8 cellular contexts compared by ENCODE assay signal in genomic region chr10:24383681-24384106, GRCh38.
DNase-seq lines count a peak whose midpoint lies in the region; ATAC-seq and TF ChIP-seq lines count a peak whose summit lies in the region.

No MANE protein-coding gene starts in this region.

- no peak overlapping the region for H3K14ac ChIP-seq in IMR-90 (replicated peaks; ENCODE audit: low read depth, low read length)

- BruUV-seq in IMR-90 (replicated peaks; lab: Mats Ljungman, UMichigan), result no TSS peak

- H3K4me3 Mint-ChIP-seq in GM23338, result no peak overlapping the region
- H3K4me3 Mint-ChIP-seq in nephron, result peak overlapping the region in 1 of 3 experiments; percentile 4

- H3K27ac Mint-ChIP-seq in GM23338, result peak overlapping the region; percentile 71
- H3K27ac Mint-ChIP-seq in nephron, result peak overlapping the region; percentile 71 to 85 (median 82)

- no peaks in the 10 kb centered on the region for H3K9me3 Mint-ChIP-seq in GM23338
- H3K9me3 Mint-ChIP-seq in nephron, result peaks cover 4% of the 10 kb centered on the region

- H3K4me2 ChIP-seq in GM23338 (no peak overlapping the region), IMR-90 (ENCODE audit: low read depth, low read length) (peak overlapping the region; percentile 19)

- no peak overlapping the region; the same call in 2 of the 3 replicates for H2BK15ac ChIP-seq in IMR-90 (ENCODE audit: low read depth, low read length)

- H3K4ac ChIP-seq in IMR-90 (ENCODE audit: low read depth, low read length), result no peak overlapping the region

- no peaks in the 10 kb centered on the region for H3F3A ChIP-seq in GM23338 (replicated peaks; ENCODE audit: low read depth)

- no peaks in the 10 kb centered on the region for H3K79me2 ChIP-seq in GM23338 (replicated peaks; ENCODE audit: insufficient read depth)

- H2AK9ac ChIP-seq in IMR-90 (replicated peaks; ENCODE audit: low read depth, low read length, poor library complexity), result no peak overlapping the region

- no peak overlapping the region; a peak in 1 of 4 replicates for H4K8ac ChIP-seq in IMR-90 (ENCODE audit: low read depth in 2 of 2, low read length in 2 of 2)

- no peaks in the 10 kb centered on the region for H3K9me2 ChIP-seq in GM23338 (ENCODE audit: insufficient read depth)

- ATAC-seq in GM23338, result peak; percentile 90
- peak; percentile 93 for ATAC-seq in IMR-90 (ENCODE audit: low read depth)

- H3K18ac ChIP-seq in IMR-90 (ENCODE audit: low read depth, low read length), result no peak overlapping the region

- H4K5ac ChIP-seq in IMR-90 (ENCODE audit: low read depth, low read length), result no peak overlapping the region

- H4K91ac ChIP-seq in IMR-90 (ENCODE audit: insufficient read depth, low read depth, low read length), result no peak overlapping the region

- in situ Hi-C loops in IMR-90 (cut with MboI; ENCODE audit: low sequenced_read_pairs), result no loop called here

- CTCF ChIA-PET in IMR-90 (lab: Yijun Ruan, JAX), result interaction anchor here (1.1 to 1.2 kb wide), 2 partner anchors 40 to 124 kb away, joined by 3 to 6 read pairs; no protein-coding TSS in a partner anchor

- no peak overlapping the region for H2AFZ ChIP-seq in GM23338
- peak overlapping the region; percentile 84 for H2AFZ ChIP-seq in IMR-90 (replicated peaks; ENCODE audit: low read length, poor library complexity)

- no peak overlapping the region for H2BK5ac ChIP-seq in IMR-90 (ENCODE audit: low read depth, low read length, poor library complexity, severe bottlenecking)

- no peak for TF ChIP-seq POLR2A in IMR-90 (IDR thresholded peaks at IDR 0.05; ENCODE audit: low read depth, low read length)
- no peak for TF ChIP-seq POLR2A in esophagus squamous epithelium (IDR thresholded peaks at IDR 0.05)

- no peak overlapping the region for H3K56ac ChIP-seq in IMR-90 (ENCODE audit: extremely low read depth, insufficient read depth, low read length)

- H3K27ac ChIP-seq in GM23338 (ENCODE audit: low read depth), result peak overlapping the region; percentile 61
- H3K27ac ChIP-seq in IMR-90 (ENCODE audit: insufficient read depth, low read length), result peak overlapping the region; percentile 41; the same call in 1 of the 2 replicates
- peak overlapping the region; percentile 69 to 91 (median 82) for H3K27ac ChIP-seq in esophagus squamous epithelium
- peak overlapping the region; percentile 82 for H3K27ac ChIP-seq in urinary bladder (ENCODE audit: low read depth)

- peaks cover 2% of the 10 kb centered on the region; the same call in 1 of the 2 replicates for H3K9me1 ChIP-seq in IMR-90 (ENCODE audit: insufficient read depth, low read length)

- no peaks in the 10 kb centered on the region for H4K20me1 ChIP-seq in GM23338 (replicated peaks; ENCODE audit: insufficient read depth)
- H4K20me1 ChIP-seq in IMR-90 (ENCODE audit: insufficient read depth, low read length), result no peaks in the 10 kb centered on the region

- no peaks in the 10 kb centered on the region for H3K27me3 ChIP-seq in GM23338 (ENCODE audit: insufficient read depth)
- H3K27me3 ChIP-seq in IMR-90 (ENCODE audit: control insufficient read depth, insufficient read depth, low read length), result 0 out of 2 replicates have a peak, but pooled peaks cover 2% of the 10 kb centered on the region
- no peaks in the 10 kb centered on the region for H3K27me3 ChIP-seq in esophagus squamous epithelium

- TF ChIP-seq CTCF in GM23338 (conservative IDR thresholded peaks at IDR 0.05; ENCODE audit: low read depth in 2 of 2) (peak; percentile 68 to 71), IMR-90 (conservative IDR thresholded peaks at IDR 0.05; ENCODE audit: low read depth, low read length) (peak; percentile 68), esophagus squamous epithelium (IDR thresholded peaks at IDR 0.05) (peak; percentile 12 to 50 (median 34)), nephron (IDR thresholded peaks at IDR 0.05; ENCODE audit: unreplicated experiment in 3 of 3) (peak; percentile 19 to 38 (median 36))

- peak; percentile 52 for TF ChIP-seq RAD21 in IMR-90 (IDR thresholded peaks at IDR 0.05; ENCODE audit: low read length)

- peaks cover 34% of the 10 kb centered on the region for H3K4me1 Mint-ChIP-seq in GM23338
- H3K4me1 Mint-ChIP-seq in nephron, result peaks cover 37% of the 10 kb centered on the region

- H3K27me3 Mint-ChIP-seq in GM23338 (ENCODE audit: insufficient read depth, low read depth, poor library complexity) (no peaks in the 10 kb centered on the region), nephron (ENCODE audit: low read depth) (no peaks in the 10 kb centered on the region)

- POLR2A ChIA-PET in IMR-90 (lab: Charles Lee; ENCODE audit: unreplicated experiment), result no interaction called here

- no peak overlapping the region for H3K9ac ChIP-seq in IMR-90 (ENCODE audit: low read depth, low read length)

- peak overlapping the region; percentile 14; the same call in 1 of the 2 replicates for H2BK120ac ChIP-seq in IMR-90 (ENCODE audit: low read depth, low read length)

- H3K4me3 ChIP-seq in GM23338, result no peak overlapping the region
- no peak overlapping the region for H3K4me3 ChIP-seq in IMR-90 (ENCODE audit: insufficient read depth, low read depth, low read length)
- peak overlapping the region in 1 of 4 donors; percentile 38 for H3K4me3 ChIP-seq in esophagus squamous epithelium
- H3K4me3 ChIP-seq in urinary bladder (ENCODE audit: low read depth, low read length), result no peak overlapping the region

- no peak overlapping the region for H3K23ac ChIP-seq in IMR-90 (ENCODE audit: low read depth, low read length)

- WGBS in IMR-90 (ENCODE audit: extremely low coverage in 2 of 2, insufficient read length in 1 of 2), 2 experiments, result 4% methylated on average over 4 of the region's 10 CpGs; no CpG with 5 or more reads in 1 of the 2 experiments
- 5 to 6% methylated on average over 6 to 10 of the region's 10 CpGs for WGBS in esophagus squamous epithelium, 2 donors
- WGBS in urinary bladder, result 16% methylated on average over 10 of the region's 10 CpGs

- peak; percentile 29 for DNase-seq in stimulated activated naive CD4-positive, alpha-beta T cell treated with Interleukin-2 at 50 U/mL for 16 hours (lab: John Stamatoyannopoulos, UW)
- no peak for DNase-seq in stimulated activated naive CD4-positive, alpha-beta T cell (lab: John Stamatoyannopoulos, UW)
- peak; percentile 92 for DNase-seq in GM23338 (ENCODE audit: low spot score)
- DNase-seq in IMR-90, result peak; percentile 98
- peak; percentile 86 for DNase-seq in SW480 (ENCODE audit: low spot score)
- DNase-seq in esophagus squamous epithelium (lab: John Stamatoyannopoulos, UW), result peak; percentile 24

- H3K36me3 ChIP-seq in GM23338 (ENCODE audit: insufficient read depth) (no peaks in the 10 kb centered on the region), IMR-90 (ENCODE audit: control insufficient read depth, insufficient read depth, low read length) (no peaks in the 10 kb centered on the region), esophagus squamous epithelium (peaks cover 0 to 47% (median 0%) of the 10 kb centered on the region in 3 donors), urinary bladder (ENCODE audit: insufficient read depth) (no peaks in the 10 kb centered on the region)

- no peaks in the 10 kb centered on the region for H3K9me3 ChIP-seq in IMR-90 (ENCODE audit: control insufficient read depth, insufficient read depth, low read length)
- no peaks in the 10 kb centered on the region for H3K9me3 ChIP-seq in esophagus squamous epithelium

- no peak overlapping the region for H2AK5ac ChIP-seq in IMR-90 (ENCODE audit: low read depth, low read length)

- intact Hi-C loops in IMR-90 (cut with micrococcal nuclease) (no loop called here), esophagus squamous epithelium (cut with DNase I) (no loop called here)

- dilution Hi-C loops in IMR-90 (cut with HindIII; ENCODE audit: low sequenced_read_pairs, unreplicated experiment), result no loop called here

- H3K4me1 ChIP-seq in GM23338 (ENCODE audit: insufficient read depth) (peaks cover 16% of the 10 kb centered on the region; the same call in 1 of the 2 replicates), IMR-90 (ENCODE audit: control insufficient read depth, insufficient read depth, low read length) (peaks cover 7% of the 10 kb centered on the region), esophagus squamous epithelium (peaks cover 14 to 34% (median 17%) of the 10 kb centered on the region in 3 donors), urinary bladder (ENCODE audit: insufficient read depth) (no peaks in the 10 kb centered on the region)

- no peak overlapping the region for H2BK20ac ChIP-seq in IMR-90 (ENCODE audit: low read depth, low read length)

- H3K36me3 Mint-ChIP-seq in GM23338 (ENCODE audit: low read depth) (peaks cover 2% of the 10 kb centered on the region; the same call in 1 of the 3 replicates), nephron (ENCODE audit: low read depth) (peaks cover 63% of the 10 kb centered on the region)

- no peaks in the 10 kb centered on the region for H3K79me1 ChIP-seq in IMR-90 (ENCODE audit: low read depth in 1 of 2, low read length in 2 of 2)

TF ChIP-seq in GM23338, 12 proteins besides CTCF, POLR2A, EP300 and RAD21:
- TF ChIP-seq NANOG (IDR thresholded peaks at IDR 0.05; ENCODE audit: borderline replicate concordance), result no peak
- no peak for TF ChIP-seq POLR2AphosphoS5 (IDR thresholded peaks at IDR 0.05; ENCODE audit: low read depth)
- TF ChIP-seq EZH2phosphoT487 (IDR thresholded peaks at IDR 0.05; ENCODE audit: unreplicated experiment), result no peak
- no peak for TF ChIP-seq ZNF114 (CRISPR knock-in tag; IDR thresholded peaks at IDR 0.05)

TF ChIP-seq in IMR-90, 13 proteins besides CTCF, POLR2A, EP300 and RAD21 (continues in another document):
- TF ChIP-seq BHLHE40 (IDR thresholded peaks at IDR 0.05; ENCODE audit: low read depth, low read length) (peak; percentile 61; the same call in 1 of the 2 replicates), ELK1 (IDR thresholded peaks at IDR 0.05; ENCODE audit: borderline replicate concordance, low read depth, low read length) (no peak), RFX5 (IDR thresholded peaks at IDR 0.05; ENCODE audit: low read depth, low read length) (no peak), MAZ (IDR thresholded peaks at IDR 0.05; ENCODE audit: borderline replicate concordance, low read depth, low read length) (peak; percentile 64; the same call in 1 of the 2 replicates), USF2 (IDR thresholded peaks at IDR 0.05; ENCODE audit: low read depth, low read length) (no peak)

Comparison
In these comparisons a context has a peak if more than half of its experiments do, and no peak if none do; other contexts are left out.
1. DNase-seq: peak in stimulated activated naive CD4-positive, alpha-beta T cell treated with Interleukin-2 at 50 U/mL for 16 hours (single experiment), GM23338 (single experiment), IMR-90 (single experiment), SW480 (single experiment) and esophagus squamous epithelium (single experiment); none in stimulated activated naive CD4-positive, alpha-beta T cell (0 of 6).
2. Peak in every context shown above with its lines, with median percentiles within 50 percentile points of each other: H3K27ac ChIP-seq and CTCF ChIP-seq.